Comparison of ENCODE assay signal across 1 cellular context in the genomic region with DNA sequence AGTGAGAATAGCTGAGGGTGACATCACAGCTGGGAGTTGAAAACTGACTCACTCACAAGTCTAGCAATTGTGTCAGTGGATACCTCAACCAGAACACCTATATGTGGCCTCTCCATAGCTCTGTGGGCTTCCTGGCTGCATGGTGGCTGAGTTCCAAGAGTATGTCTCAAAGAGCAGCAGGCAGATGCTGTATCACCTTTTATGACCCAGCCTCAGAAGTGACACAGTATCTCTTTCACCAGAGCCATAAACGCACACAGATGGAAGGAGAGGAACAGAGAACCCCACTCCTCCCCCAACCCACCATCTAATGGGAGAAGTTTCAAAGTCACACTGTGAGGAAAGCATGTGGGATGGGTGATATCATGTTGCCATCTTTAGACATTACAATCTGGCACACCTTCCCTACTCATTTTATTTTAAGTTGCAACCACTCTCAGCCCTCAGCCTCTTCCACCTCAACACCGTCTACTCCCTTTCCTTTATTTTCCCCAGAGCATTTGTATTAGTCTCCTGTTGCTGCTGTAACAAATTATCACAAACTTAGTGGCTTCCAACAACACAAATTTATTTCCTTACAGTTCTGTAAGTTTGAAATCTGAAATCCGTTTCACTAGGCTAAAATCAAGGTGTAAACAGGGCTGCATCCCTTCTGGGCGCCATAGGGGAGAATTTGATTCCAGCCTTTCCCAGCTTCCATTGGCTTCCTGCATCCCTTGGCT.
TF ChIP-seq lines count a peak whose summit lies in the region.

No MANE protein-coding gene starts in this region.

TF ChIP-seq in IMR-90, 13 proteins besides CTCF, POLR2A, EP300 and RAD21 (continued from another document):
- TF ChIP-seq SMC3 (IDR thresholded peaks at IDR 0.05; ENCODE audit: low read depth, low read length) (no peak), RFX5 (IDR thresholded peaks at IDR 0.05; ENCODE audit: low read depth, low read length) (no peak), MAFK (IDR thresholded peaks at IDR 0.05; ENCODE audit: low read depth, low read length) (no peak), CHD1 (IDR thresholded peaks at IDR 0.05; ENCODE audit: low read depth, low read length) (no peak)
